Comparison of ENCODE assay signal across 9 cellular contexts in the genomic region with DNA sequence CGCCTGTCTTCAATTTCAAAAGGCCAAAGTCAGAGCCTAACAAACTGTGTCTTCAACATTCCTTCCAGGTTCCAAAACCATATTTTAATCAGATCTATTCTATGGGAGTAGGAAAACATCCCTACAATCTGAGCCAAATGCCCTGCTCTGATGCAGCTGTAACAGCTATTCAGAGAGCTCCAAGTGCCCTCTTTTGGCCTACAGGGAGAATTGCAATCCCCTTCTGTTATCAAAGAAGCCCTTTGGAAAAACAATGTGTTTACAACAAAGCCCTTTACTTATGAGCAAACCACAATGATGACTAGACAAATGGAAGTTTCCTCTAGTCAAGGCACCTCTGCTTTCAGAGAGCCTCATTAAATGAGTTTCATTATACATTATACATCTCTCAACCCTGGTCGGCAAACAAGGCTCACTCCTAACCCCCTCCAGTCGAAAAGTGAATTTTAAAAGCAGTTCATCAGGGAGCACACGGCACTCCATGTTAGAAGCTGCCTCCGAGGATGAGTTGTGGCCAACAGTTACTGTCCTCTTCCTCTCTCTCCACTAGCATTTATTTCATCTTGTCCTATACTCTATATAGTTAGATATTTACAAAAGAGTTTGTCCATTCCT. TPM values are rescaled to one million over a fixed set of nuclear protein-coding genes. Genes with fewer than 3 reads are reported as not detected.
DNase-seq lines count a peak whose midpoint lies in the region; ATAC-seq, FAIRE-seq and TF ChIP-seq lines count a peak whose summit lies in the region.
"Had no signal": no experiment of that assay in that cellular context is flagged by ENCODE, and none has a peak within 500 bp of the region (broad histone marks: within the 10 kb centered on the region; RNA-seq: fewer than 3 reads in every experiment).

No MANE protein-coding gene starts in this region.

- peak; percentile 84 for FAIRE-seq in frontal cortex (lab: Jason Lieb, UNC)

- no peak overlapping the region for H3K4me3 ChIP-seq in SU-DHL-6 (ENCODE audit: insufficient read depth, low read length, poor library complexity, severe bottlenecking)

- H2AFZ ChIP-seq in SU-DHL-6 (ENCODE audit: low read depth, low read length, severe bottlenecking), result no peak overlapping the region

- H3K9me2 ChIP-seq in SU-DHL-6 (replicated peaks; ENCODE audit: insufficient read depth, low read length), result no peaks in the 10 kb centered on the region

- H3K36me3 ChIP-seq in SU-DHL-6 (ENCODE audit: low read length), result no peaks in the 10 kb centered on the region

- TF ChIP-seq CTCF in 22Rv1 (IDR thresholded peaks at IDR 0.05), result peak; percentile 83
- peak; percentile 87 for TF ChIP-seq CTCF in LNCAP (IDR thresholded peaks at IDR 0.05)
- TF ChIP-seq CTCF in SU-DHL-6 (IDR thresholded peaks at IDR 0.05; ENCODE audit: insufficient read depth, low read length, poor library complexity, severe bottlenecking), result peak; percentile 39

- DNase-seq in GM04504 (ENCODE audit: low read depth) (peak; percentile 30), frontal cortex (ENCODE audit: low spot score in 2 of 2) (peak; percentile 10 to 22), putamen (ENCODE audit: low spot score) (peak; percentile 61)

- no peak overlapping the region for H3K9ac ChIP-seq in SU-DHL-6 (ENCODE audit: low read length)

- no peak overlapping the region for H3K4me2 ChIP-seq in SU-DHL-6 (ENCODE audit: low read depth, low read length, poor library complexity, severe bottlenecking)

- ATAC-seq in GM21786 (IDR thresholded peaks at IDR 0.05; ENCODE audit: unreplicated experiment) (no peak), GM21423 (IDR thresholded peaks at IDR 0.05; ENCODE audit: unreplicated experiment) (no peak)
- ATAC-seq: stimulated activated naive CD8-positive, alpha-beta T cell treated with anti-CD3 and anti-CD28 coated beads, Interleukin-15, amount 100 ng/mL, for 72 hours had no signal

- H3K79me2 ChIP-seq in SU-DHL-6 (ENCODE audit: insufficient read depth, low read length), result no peaks in the 10 kb centered on the region

- H3K27ac ChIP-seq in 22Rv1 (no peak overlapping the region), SU-DHL-6 (ENCODE audit: low read depth, low read length) (no peak overlapping the region)

- H4K20me1 ChIP-seq in SU-DHL-6 (ENCODE audit: low read depth, low read length), result no peaks in the 10 kb centered on the region

- H3F3A ChIP-seq in SU-DHL-6 (ENCODE audit: insufficient read depth), result no peaks in the 10 kb centered on the region

- no peaks in the 10 kb centered on the region for H3K27me3 ChIP-seq in SU-DHL-6 (ENCODE audit: low read length)

- H3K9me3 ChIP-seq in SU-DHL-6 (ENCODE audit: insufficient read depth, low read length), result no peaks in the 10 kb centered on the region

RNA-seq across cellular contexts. Expression of a gene that starts 42.6 kb away (rescaled TPM):
- total RNA-seq in frontal cortex, result not detected
